In genomic region chr15:35208353-35208752, GRCh38 we compare ENCODE assay signal across 1 cellular context.
TF ChIP-seq lines count a peak whose summit lies in the region.

No MANE protein-coding gene starts in this region.

TF ChIP-seq in H1, 55 proteins besides CTCF, POLR2A, EP300 and RAD21 (continued from another document):
- TF ChIP-seq CHD7 (IDR thresholded peaks at IDR 0.05; ENCODE audit: insufficient replicate concordance, low read length), result no peak
- no peak for TF ChIP-seq KDM1A (IDR thresholded peaks at IDR 0.05; ENCODE audit: borderline replicate concordance, low read length)
